Comparison of ENCODE assay signal across 8 cellular contexts in the genomic region with DNA sequence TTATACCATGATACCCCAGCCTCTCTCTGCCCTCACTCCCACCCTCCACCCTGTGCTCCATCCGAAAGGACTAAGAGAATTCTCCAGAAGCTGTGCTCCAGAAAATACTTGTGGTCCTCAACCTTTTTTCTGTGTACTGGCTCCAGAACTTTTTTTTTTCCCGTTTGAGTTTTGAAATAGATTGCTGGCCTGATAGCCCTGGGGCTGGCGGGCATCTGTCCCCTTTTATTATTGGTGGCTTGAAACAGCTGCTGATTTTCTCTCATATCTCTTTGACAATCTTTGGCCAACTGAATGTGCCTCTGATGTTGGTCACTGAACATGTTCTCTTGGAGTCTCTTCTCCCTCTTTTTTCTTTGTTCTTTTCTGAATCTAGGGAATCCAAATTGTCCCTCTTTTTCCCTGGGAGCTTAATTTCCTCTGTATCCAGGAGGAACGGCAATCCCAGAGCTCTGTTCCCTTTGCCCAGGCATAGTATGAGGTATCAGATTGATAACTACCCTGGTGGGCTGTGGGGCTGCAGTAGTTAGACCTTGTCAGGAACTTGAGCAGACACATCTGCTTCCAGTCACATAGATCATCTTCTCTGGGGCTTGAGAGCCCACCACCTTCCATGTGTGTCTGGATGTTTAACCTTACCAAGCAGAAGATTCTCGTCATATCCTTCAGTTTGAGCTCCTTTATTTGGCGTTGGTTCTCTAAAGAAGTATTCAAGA. TPM values are rescaled to one million over a fixed set of nuclear protein-coding genes. Genes with fewer than 3 reads are reported as not detected.
DNase-seq lines count a peak whose midpoint lies in the region; ATAC-seq and TF ChIP-seq lines count a peak whose summit lies in the region.

No MANE protein-coding gene starts in this region.

- H3K9me3 ChIP-seq in CD4-positive, CD25-positive, alpha-beta regulatory T cell (ENCODE audit: control insufficient read depth in 2 of 2, low read length in 2 of 2), result no peaks in the 10 kb centered on the region
- H3K9me3 ChIP-seq in PC-3 (ENCODE audit: low read length) (no peaks in the 10 kb centered on the region), endocrine pancreas (ENCODE audit: control insufficient read depth, low read length) (no peaks in the 10 kb centered on the region), neutrophil (no peaks in the 10 kb centered on the region)

- peak overlapping the region; percentile 98 for H3K4me2 ChIP-seq in PC-3 (ENCODE audit: low read length)

- no peak for TF ChIP-seq CTCF in PC-3 (conservative IDR thresholded peaks at IDR 0.05; ENCODE audit: low read depth, low read length)
- no peak for TF ChIP-seq CTCF in neutrophil (IDR thresholded peaks at IDR 0.05)

- no peak for DNase-seq in CD4-positive, CD25-positive, alpha-beta regulatory T cell
- DNase-seq in PC-3 (no peak), cerebellar nuclear complex (lab: John Stamatoyannopoulos, UW) (no peak)

- H3K27ac Mint-ChIP-seq in CD4-positive, CD25-positive, alpha-beta regulatory T cell, result peak overlapping the region; percentile 92 to 94 (median 93)

- CTCF ChIA-PET in PC-3 (lab: Charles Lee), result interaction anchor here (3.8 kb wide), 1 partner anchor 71 kb away, joined by 28 read pairs; no protein-coding TSS in a partner anchor

- H3K36me3 Mint-ChIP-seq in CD4-positive, CD25-positive, alpha-beta regulatory T cell, result peaks cover 25% of the 10 kb centered on the region

- intact Hi-C loops in PC-3 (cut with micrococcal nuclease), result no loop called here

- H3K4me3 Mint-ChIP-seq in CD4-positive, CD25-positive, alpha-beta regulatory T cell, result peak overlapping the region; percentile 92 to 98 (median 97)

- no peaks in the 10 kb centered on the region for H3K9me2 ChIP-seq in PC-3 (replicated peaks; ENCODE audit: low read length)

- peaks cover 64% of the 10 kb centered on the region for H3K4me1 ChIP-seq in CD4-positive, CD25-positive, alpha-beta regulatory T cell (ENCODE audit: control insufficient read depth, insufficient read depth, low read length, poor library complexity, severe bottlenecking)
- H3K4me1 ChIP-seq in PC-3 (ENCODE audit: insufficient read depth, low read length) (peaks cover 34% of the 10 kb centered on the region), endocrine pancreas (ENCODE audit: control insufficient read depth, insufficient read depth, low read length) (no peaks in the 10 kb centered on the region), neutrophil (ENCODE audit: control insufficient read depth in 1 of 2, insufficient read depth in 1 of 2, low read depth in 1 of 2, low read length in 1 of 2) (peaks cover 15 to 18% of the 10 kb centered on the region in 2 experiments)

- peak overlapping the region; percentile 88 for H3K4me3 ChIP-seq in CD4-positive, CD25-positive, alpha-beta regulatory T cell (ENCODE audit: low read depth, low read length)
- peak overlapping the region; percentile 98 for H3K4me3 ChIP-seq in PC-3 (ENCODE audit: low read length)
- peak overlapping the region; percentile 56 for H3K4me3 ChIP-seq in endocrine pancreas (ENCODE audit: control insufficient read depth, insufficient read depth, low read length)
- H3K4me3 ChIP-seq in neutrophil (ENCODE audit: low read depth in 1 of 2, low read length in 1 of 2), result peak overlapping the region; percentile 84 to 87

- H3K27me3 Mint-ChIP-seq in CD4-positive, CD25-positive, alpha-beta regulatory T cell, result no peaks in the 10 kb centered on the region

- no peaks in the 10 kb centered on the region for H3K9me3 Mint-ChIP-seq in CD4-positive, CD25-positive, alpha-beta regulatory T cell

- H2AFZ ChIP-seq in PC-3 (ENCODE audit: low read length), result no peak overlapping the region

- H3K27me3 ChIP-seq in CD4-positive, CD25-positive, alpha-beta regulatory T cell (ENCODE audit: control insufficient read depth, insufficient read depth, low read length), result no peaks in the 10 kb centered on the region
- H3K27me3 ChIP-seq in PC-3 (ENCODE audit: low read length), result no peaks in the 10 kb centered on the region
- no peaks in the 10 kb centered on the region for H3K27me3 ChIP-seq in endocrine pancreas (ENCODE audit: control insufficient read depth, insufficient read depth, low read length)
- peaks cover 17% of the 10 kb centered on the region for H3K27me3 ChIP-seq in neutrophil

- H3K36me3 ChIP-seq in CD4-positive, CD25-positive, alpha-beta regulatory T cell (ENCODE audit: control insufficient read depth, insufficient read depth, low read length), result peaks cover 10% of the 10 kb centered on the region
- H3K36me3 ChIP-seq in PC-3 (ENCODE audit: low read depth, low read length) (peaks cover 25% of the 10 kb centered on the region; the same call in 1 of the 2 replicates), endocrine pancreas (ENCODE audit: control insufficient read depth, insufficient read depth, low read length) (no peaks in the 10 kb centered on the region), neutrophil (peaks cover 13% of the 10 kb centered on the region)

- peak overlapping the region; percentile 89 for H3K27ac ChIP-seq in CD4-positive, CD25-positive, alpha-beta regulatory T cell (ENCODE audit: insufficient read depth, low read length, poor library complexity, severe bottlenecking)
- H3K27ac ChIP-seq in PC-3 (ENCODE audit: low read length) (peak overlapping the region; percentile 51), neutrophil (peak overlapping the region; percentile 51)

- H3F3A ChIP-seq in PC-3 (ENCODE audit: low read length, unreplicated experiment), result no peaks in the 10 kb centered on the region

- H3K79me2 ChIP-seq in PC-3 (ENCODE audit: low read length), result peaks cover 59% of the 10 kb centered on the region

- ATAC-seq in CD4-positive, CD25-positive, alpha-beta regulatory T cell (ENCODE audit: low read depth in 2 of 2), result no peak
- ATAC-seq in PC-3 (no peak), HG03342 (IDR thresholded peaks at IDR 0.05; ENCODE audit: unreplicated experiment) (no peak), HG03565 (IDR thresholded peaks at IDR 0.05; ENCODE audit: unreplicated experiment) (no peak), GM21717 (IDR thresholded peaks at IDR 0.05; ENCODE audit: unreplicated experiment) (no peak)

- H3K9ac ChIP-seq in PC-3 (ENCODE audit: low read length) (peak overlapping the region; percentile 95), endocrine pancreas (ENCODE audit: control insufficient read depth, insufficient read depth, low read length) (no peak overlapping the region)

- peaks cover 4 to 65% (median 45%) of the 10 kb centered on the region in 4 donors for H3K4me1 Mint-ChIP-seq in CD4-positive, CD25-positive, alpha-beta regulatory T cell

- no TSS peak for BruUV-seq in PC-3 (replicated peaks; lab: Mats Ljungman, UMichigan)

- H4K20me1 ChIP-seq in PC-3 (ENCODE audit: low read length), result peaks cover 44% of the 10 kb centered on the region

- POLR2A ChIA-PET in PC-3 (lab: Charles Lee; ENCODE audit: unreplicated experiment), result interaction anchor here (0.6 kb wide), 2 partner anchors 72 to 137 kb away, joined by 3 read pairs; no protein-coding TSS in a partner anchor

RNA-seq across cellular contexts. Expression of gene PPARD, which starts 1.6 kb away (rescaled TPM):
- total RNA-seq in CD4-positive, CD25-positive, alpha-beta regulatory T cell, result 37.3 TPM
- polyA plus RNA-seq in CD4-positive, CD25-positive, alpha-beta regulatory T cell, result 1 to 10 TPM; 3.8 to 6.6 (median 5.1) TPM
- total RNA-seq in PC-3 (2014; rRNA removed), result 24.5 and 26.2 TPM in 2 replicates

RNA-seq across cellular contexts. Expression of gene DEF6, which starts 46.4 kb away (rescaled TPM):
- total RNA-seq in CD4-positive, CD25-positive, alpha-beta regulatory T cell, result 247 TPM
- 100 to 1,000 TPM; 134 to 142 (median 139) TPM for polyA plus RNA-seq in CD4-positive, CD25-positive, alpha-beta regulatory T cell
- 37.3 and 42.8 TPM in 2 replicates for total RNA-seq in PC-3 (2014; rRNA removed)
